1 cellular context compared by ENCODE assay signal in the genomic region with DNA sequence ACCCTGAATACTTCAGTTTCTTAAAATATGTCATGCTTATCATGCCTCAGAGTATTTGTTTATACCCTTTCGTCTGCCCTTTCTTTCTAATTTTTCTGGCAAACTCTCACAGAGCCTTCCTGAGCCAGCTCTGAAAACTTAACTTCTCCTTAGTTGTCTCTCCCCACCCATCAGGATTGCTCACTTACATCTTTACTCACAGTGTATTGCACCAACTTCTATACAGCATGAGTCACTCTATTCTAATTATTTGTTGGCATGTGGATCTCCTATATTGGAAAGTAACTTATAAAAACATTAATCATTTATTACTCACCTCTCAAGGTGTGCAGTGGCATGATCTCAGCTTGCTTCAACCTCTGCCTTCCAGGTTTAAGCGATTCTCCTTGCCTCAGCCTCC.
TF ChIP-seq lines count a peak whose summit lies in the region.

No MANE protein-coding gene starts in this region.

TF ChIP-seq in SK-N-SH, 30 proteins besides CTCF, POLR2A, EP300 and RAD21 (continued from another document):
- TF ChIP-seq, protein P1, sequence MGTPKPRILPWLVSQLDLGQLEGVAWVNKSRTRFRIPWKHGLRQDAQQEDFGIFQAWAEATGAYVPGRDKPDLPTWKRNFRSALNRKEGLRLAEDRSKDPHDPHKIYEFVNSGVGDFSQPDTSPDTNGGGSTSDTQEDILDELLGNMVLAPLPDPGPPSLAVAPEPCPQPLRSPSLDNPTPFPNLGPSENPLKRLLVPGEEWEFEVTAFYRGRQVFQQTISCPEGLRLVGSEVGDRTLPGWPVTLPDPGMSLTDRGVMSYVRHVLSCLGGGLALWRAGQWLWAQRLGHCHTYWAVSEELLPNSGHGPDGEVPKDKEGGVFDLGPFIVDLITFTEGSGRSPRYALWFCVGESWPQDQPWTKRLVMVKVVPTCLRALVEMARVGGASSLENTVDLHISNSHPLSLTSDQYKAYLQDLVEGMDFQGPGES (IDR thresholded peaks at IDR 0.05; ENCODE audit: low read depth, low read length) = no peak
- TF ChIP-seq, protein P2, sequence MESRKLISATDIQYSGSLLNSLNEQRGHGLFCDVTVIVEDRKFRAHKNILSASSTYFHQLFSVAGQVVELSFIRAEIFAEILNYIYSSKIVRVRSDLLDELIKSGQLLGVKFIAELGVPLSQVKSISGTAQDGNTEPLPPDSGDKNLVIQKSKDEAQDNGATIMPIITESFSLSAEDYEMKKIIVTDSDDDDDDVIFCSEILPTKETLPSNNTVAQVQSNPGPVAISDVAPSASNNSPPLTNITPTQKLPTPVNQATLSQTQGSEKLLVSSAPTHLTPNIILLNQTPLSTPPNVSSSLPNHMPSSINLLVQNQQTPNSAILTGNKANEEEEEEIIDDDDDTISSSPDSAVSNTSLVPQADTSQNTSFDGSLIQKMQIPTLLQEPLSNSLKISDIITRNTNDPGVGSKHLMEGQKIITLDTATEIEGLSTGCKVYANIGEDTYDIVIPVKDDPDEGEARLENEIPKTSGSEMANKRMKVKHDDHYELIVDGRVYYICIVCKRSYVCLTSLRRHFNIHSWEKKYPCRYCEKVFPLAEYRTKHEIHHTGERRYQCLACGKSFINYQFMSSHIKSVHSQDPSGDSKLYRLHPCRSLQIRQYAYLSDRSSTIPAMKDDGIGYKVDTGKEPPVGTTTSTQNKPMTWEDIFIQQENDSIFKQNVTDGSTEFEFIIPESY (IDR thresholded peaks at IDR 0.05; ENCODE audit: borderline replicate concordance, low read depth) = no peak
- TF ChIP-seq TEAD4 (IDR thresholded peaks at IDR 0.05; ENCODE audit: borderline replicate concordance, insufficient read depth) = no peak
- no peak for TF ChIP-seq GABPA (IDR thresholded peaks at IDR 0.05; ENCODE audit: low read depth)
